Comparison of ENCODE assay signal across 14 cellular contexts in genomic region chr20:18164356-18164755, GRCh38. TPM values are rescaled to one million over a fixed set of nuclear protein-coding genes. Genes with fewer than 3 reads are reported as not detected.
DNase-seq lines count a peak whose midpoint lies in the region; ATAC-seq and TF ChIP-seq lines count a peak whose summit lies in the region.
"Had no signal": no experiment of that assay in that cellular context is flagged by ENCODE, and none has a peak within 500 bp of the region (broad histone marks: within the 10 kb centered on the region; RNA-seq: fewer than 3 reads in every experiment).

No MANE protein-coding gene starts in this region.

- H3K9me2 ChIP-seq in PC-3 (replicated peaks; ENCODE audit: low read length): no peaks in the 10 kb centered on the region

- no peaks in the 10 kb centered on the region for H3K79me2 ChIP-seq in PC-3 (ENCODE audit: low read length)

- no peak overlapping the region for H2AFZ ChIP-seq in PC-3 (ENCODE audit: low read length)

- intact Hi-C loops in PC-3 (cut with micrococcal nuclease): no loop called here

- CTCF ChIA-PET in PC-3 (lab: Charles Lee): no interaction called here
- CTCF ChIA-PET in CD8-positive, alpha-beta memory T cell (lab: Charles Lee): no interaction called here

- POLR2A ChIA-PET in PC-3 (lab: Charles Lee; ENCODE audit: unreplicated experiment): no interaction called here
- POLR2A ChIA-PET in CD8-positive, alpha-beta memory T cell (lab: Charles Lee): no interaction called here

- BruUV-seq in PC-3 (replicated peaks; lab: Mats Ljungman, UMichigan): no TSS peak

- H3K4me1 ChIP-seq in PC-3 (ENCODE audit: insufficient read depth, low read length): peaks cover 11% of the 10 kb centered on the region; the same call in 1 of the 2 replicates
- no peaks in the 10 kb centered on the region for H3K4me1 ChIP-seq in endodermal cell (ENCODE audit: control insufficient read depth, insufficient read depth, low read length)
- H3K4me1 ChIP-seq in CD8-positive, alpha-beta memory T cell (ENCODE audit: insufficient read depth, low read length): peaks cover 17% of the 10 kb centered on the region
- H3K4me1 ChIP-seq: thyroid gland had no signal

- no peaks in the 10 kb centered on the region for H3F3A ChIP-seq in PC-3 (ENCODE audit: low read length, unreplicated experiment)

- no peak overlapping the region for H3K4me3 ChIP-seq in PC-3 (ENCODE audit: low read length)
- H3K4me3 ChIP-seq in endodermal cell (ENCODE audit: low read length): no peak overlapping the region
- H3K4me3 ChIP-seq in CD8-positive, alpha-beta memory T cell (ENCODE audit: low read length): no peak overlapping the region
- H3K4me3 ChIP-seq: thyroid gland had no signal

- H3K27me3 ChIP-seq in PC-3 (ENCODE audit: low read length) (no peaks in the 10 kb centered on the region), endodermal cell (ENCODE audit: control insufficient read depth, insufficient read depth, low read length, poor library complexity, severe bottlenecking) (no peaks in the 10 kb centered on the region)
- H3K27me3 ChIP-seq in CD8-positive, alpha-beta memory T cell (ENCODE audit: insufficient read depth, low read length, poor library complexity, severe bottlenecking): no peaks in the 10 kb centered on the region
- H3K27me3 ChIP-seq: thyroid gland had no signal

- no peak overlapping the region for H3K4me2 ChIP-seq in PC-3 (ENCODE audit: low read length)

- H3K27ac Mint-ChIP-seq in endodermal cell (peak overlapping the region; percentile 42), neural crest cell (ENCODE audit: unreplicated experiment) (peak overlapping the region; percentile 92)
- H3K27ac Mint-ChIP-seq in CD8-positive, alpha-beta memory T cell: peak overlapping the region in 4 of 8 donors; percentile 17 to 71 (median 31)
- H3K27ac Mint-ChIP-seq: brain had no signal

- peak; percentile 89 for DNase-seq in ELR (ENCODE audit: low read depth)
- peak; percentile 76 for DNase-seq in PC-3
- no peak for DNase-seq in endodermal cell
- DNase-seq in neural crest cell (ENCODE audit: low read depth, low spot score): no peak
- no peak for DNase-seq in AML-193 (lab: John Stamatoyannopoulos, UW)
- no peak for DNase-seq in CD8-positive, alpha-beta memory T cell
- DNase-seq in MV-4-11 (lab: John Stamatoyannopoulos, UW): no peak
- DNase-seq: activated gamma-delta T cell treated with Interleukin-2 at 50 U/mL for 16 hours, DMS53, KG1, NCI-H1417, posterior cingulate gyrus, thyroid gland had no signal

- no peaks in the 10 kb centered on the region for H3K9me3 ChIP-seq in PC-3 (ENCODE audit: low read length)
- H3K9me3 ChIP-seq in endodermal cell (ENCODE audit: control insufficient read depth, low read length): no peaks in the 10 kb centered on the region
- no peaks in the 10 kb centered on the region for H3K9me3 ChIP-seq in CD8-positive, alpha-beta memory T cell (ENCODE audit: low read length)
- H3K9me3 ChIP-seq: thyroid gland had no signal

- no peaks in the 10 kb centered on the region for H4K20me1 ChIP-seq in PC-3 (ENCODE audit: low read length)

- H3K36me3 ChIP-seq in PC-3 (ENCODE audit: low read depth, low read length) (peaks cover 11% of the 10 kb centered on the region), endodermal cell (ENCODE audit: control insufficient read depth, insufficient read depth, low read length) (peaks cover 56% of the 10 kb centered on the region)
- peaks cover 5% of the 10 kb centered on the region for H3K36me3 ChIP-seq in CD8-positive, alpha-beta memory T cell (ENCODE audit: insufficient read depth, low read length)

- H3K9me3 Mint-ChIP-seq in endodermal cell (no peaks in the 10 kb centered on the region), neural crest cell (no peaks in the 10 kb centered on the region)
- H3K9me3 Mint-ChIP-seq in CD8-positive, alpha-beta memory T cell: no peaks in the 10 kb centered on the region
- H3K9me3 Mint-ChIP-seq: brain had no signal

- no peaks in the 10 kb centered on the region for H3K27me3 Mint-ChIP-seq in endodermal cell (ENCODE audit: insufficient read depth)
- no peaks in the 10 kb centered on the region for H3K27me3 Mint-ChIP-seq in neural crest cell (ENCODE audit: low read depth)
- H3K27me3 Mint-ChIP-seq in CD8-positive, alpha-beta memory T cell: no peaks in the 10 kb centered on the region
- H3K27me3 Mint-ChIP-seq: brain had no signal

- ATAC-seq in PC-3: no peak

- H3K27ac ChIP-seq in PC-3 (ENCODE audit: low read length) (peak overlapping the region; percentile 28), endodermal cell (ENCODE audit: low read depth, low read length) (no peak overlapping the region)
- no peak overlapping the region for H3K27ac ChIP-seq in CD8-positive, alpha-beta memory T cell (ENCODE audit: low read depth, low read length)
- H3K27ac ChIP-seq: thyroid gland had no signal

- no peak overlapping the region for H3K9ac ChIP-seq in PC-3 (ENCODE audit: low read length)
- no peak overlapping the region for H3K9ac ChIP-seq in endodermal cell (ENCODE audit: extremely low read depth, low read length, poor library complexity, severe bottlenecking)

- H3K4me1 Mint-ChIP-seq in endodermal cell: peaks cover 48% of the 10 kb centered on the region
- H3K4me1 Mint-ChIP-seq in neural crest cell: peaks cover 19% of the 10 kb centered on the region
- H3K4me1 Mint-ChIP-seq in CD8-positive, alpha-beta memory T cell: peaks cover 46 to 61% (median 56%) of the 10 kb centered on the region in 3 donors

- 97% methylated on average over 2 of the region's 2 CpGs; no CpG with 5 or more reads in 1 of the 2 experiments for WGBS in endodermal cell (ENCODE audit: insufficient coverage in 1 of 2, insufficient read length in 1 of 2), 2 experiments

- H3K36me3 Mint-ChIP-seq in endodermal cell (ENCODE audit: low read depth): peaks cover 58% of the 10 kb centered on the region
- H3K36me3 Mint-ChIP-seq in neural crest cell (ENCODE audit: low read depth): peaks cover 25% of the 10 kb centered on the region
- peaks cover 4 to 73% (median 30%) of the 10 kb centered on the region in 3 donors for H3K36me3 Mint-ChIP-seq in CD8-positive, alpha-beta memory T cell

- TF ChIP-seq CTCF in PC-3 (conservative IDR thresholded peaks at IDR 0.05; ENCODE audit: low read depth, low read length) (no peak), endodermal cell (conservative IDR thresholded peaks at IDR 0.05) (no peak), neural crest cell (conservative IDR thresholded peaks at IDR 0.05) (no peak)

- H3K4me3 Mint-ChIP-seq in endodermal cell (no peak overlapping the region), neural crest cell (no peak overlapping the region)
- H3K4me3 Mint-ChIP-seq in CD8-positive, alpha-beta memory T cell: no peak overlapping the region
- H3K4me3 Mint-ChIP-seq: brain had no signal

RNA-seq across cellular contexts. Expression of gene KAT14, which starts 26.7 kb away (rescaled TPM):
- total RNA-seq in PC-3 (2014; rRNA removed) (10.8 and 12.5 TPM in 2 replicates), endodermal cell (10 to 100 TPM; 35.2 to 51.0 TPM), neural crest cell (30.7 and 31.9 TPM in 2 replicates)
- polyA plus RNA-seq in endodermal cell (2013, experiment 1 of 2): 19.6 TPM
- 17.6 TPM for polyA plus RNA-seq in endodermal cell (2013, experiment 2 of 2)
- total RNA-seq in CD8-positive, alpha-beta memory T cell: 10 to 100 TPM; 18.6 to 21.4 TPM
- polyA plus RNA-seq in CD8-positive, alpha-beta memory T cell: 17.8 TPM

RNA-seq across cellular contexts. Expression of gene PET117, which starts 26.7 kb away (rescaled TPM):
- total RNA-seq in PC-3 (2014; rRNA removed) (21.2 and 31.2 TPM in 2 replicates), endodermal cell (10 to 100 TPM; 34.2 to 44.4 TPM), neural crest cell (17.8 and 18.7 TPM in 2 replicates)
- 17.3 TPM for polyA plus RNA-seq in endodermal cell (2013, experiment 1 of 2)
- polyA plus RNA-seq in endodermal cell (2013, experiment 2 of 2): 19.8 TPM
- 10 to 100 TPM; 14.7 to 15.6 TPM for total RNA-seq in CD8-positive, alpha-beta memory T cell
- 36.0 TPM for polyA plus RNA-seq in CD8-positive, alpha-beta memory T cell

Comparison
In these comparisons a context has a peak if more than half of its experiments do, and no peak if none do; other contexts are left out.
1. DNase-seq: peak in ELR (single experiment) and PC-3 (single experiment); none in endodermal cell (single experiment), neural crest cell (single experiment), AML-193 (0 of 2), CD8-positive, alpha-beta memory T cell (0 of 5) and MV-4-11 (single experiment).